Comparison of ENCODE assay signal across 11 cellular contexts in genomic region chr4:83113429-83113786, GRCh38. TPM values are rescaled to one million over a fixed set of nuclear protein-coding genes. Genes with fewer than 3 reads are reported as not detected.
DNase-seq lines count a peak whose midpoint lies in the region; ATAC-seq, FAIRE-seq and TF ChIP-seq lines count a peak whose summit lies in the region.
"Had no signal": no experiment of that assay in that cellular context is flagged by ENCODE, and none has a peak within 500 bp of the region (broad histone marks: within the 10 kb centered on the region; RNA-seq: fewer than 3 reads in every experiment).

No MANE protein-coding gene starts in this region.

- no peaks in the 10 kb centered on the region for H3K9me3 Mint-ChIP-seq in activated CD8-positive, alpha-beta T cell treated with anti-CD3 and anti-CD28 coated beads for 36 hours
- H3K9me3 Mint-ChIP-seq in naive B cell, result no peaks in the 10 kb centered on the region

- intact Hi-C loops in activated CD8-positive, alpha-beta T cell treated with anti-CD3 and anti-CD28 coated beads for 36 hours (cut with micrococcal nuclease), result loop anchor here (5.0 to 10.0 kb wide), 3 partner anchors 41 to 209 kb away; partner anchors contain the start of gene THAP9
- intact Hi-C loops in left ventricle myocardium superior (cut with micrococcal nuclease), result no loop called here

- CTCF ChIA-PET in activated CD8-positive, alpha-beta T cell treated with anti-CD3 and anti-CD28 coated beads for 36 hours (lab: Charles Lee), result interaction anchor here (0.7 to 4.7 kb wide), 14 partner anchors 10 to 171 kb away, joined by 3 to 31 read pairs (median 3); partner anchors contain the start of gene COQ2

- DNase-seq in DND-41 (no peak), naive B cell (no peak), frontal cortex (ENCODE audit: low spot score in 2 of 2) (no peak), left ventricle myocardium superior (no peak), amygdala (lab: John Stamatoyannopoulos, UW) (no peak)
- DNase-seq in Jurkat, Clone E6-1 (ENCODE audit: low read depth, low spot score), result peak; percentile 35
- peak; percentile 43 for DNase-seq in activated CD8-positive, alpha-beta T cell treated with anti-CD3 and anti-CD28 coated beads for 36 hours
- DNase-seq: foreskin melanocyte, HCEC 1CT, SHP77 had no signal

- H3K4me3 ChIP-seq in DND-41 (ENCODE audit: low read depth in 1 of 2, low read length in 2 of 2), result peak overlapping the region; percentile 24 to 56
- peak overlapping the region; percentile 48 for H3K4me3 ChIP-seq in Jurkat, Clone E6-1 (ENCODE audit: low read length)

- H3K36me3 ChIP-seq in DND-41 (ENCODE audit: insufficient read depth, low read length), result no peaks in the 10 kb centered on the region; the same call in 1 of the 2 replicates

- POLR2A ChIA-PET in activated CD8-positive, alpha-beta T cell treated with anti-CD3 and anti-CD28 coated beads for 36 hours (lab: Charles Lee), result interaction anchor here (0.7 to 2.8 kb wide), 16 partner anchors 8 to 171 kb away, joined by 3 to 27 read pairs (median 4); partner anchors contain the start of gene COQ2

- no peaks in the 10 kb centered on the region for H4K20me1 ChIP-seq in DND-41 (ENCODE audit: insufficient read depth, low read length)

- H3K4me1 Mint-ChIP-seq in activated CD8-positive, alpha-beta T cell treated with anti-CD3 and anti-CD28 coated beads for 36 hours (ENCODE audit: low read depth), result peaks cover 33% of the 10 kb centered on the region
- peaks cover 29 to 35% (median 32%) of the 10 kb centered on the region in 3 donors for H3K4me1 Mint-ChIP-seq in naive B cell

- peaks cover 32% of the 10 kb centered on the region for H3K79me2 ChIP-seq in DND-41 (ENCODE audit: insufficient read depth, low read length)

- H3K4me1 ChIP-seq in DND-41 (ENCODE audit: insufficient read depth, low read length), result peaks cover 68% of the 10 kb centered on the region

- H3K36me3 Mint-ChIP-seq in activated CD8-positive, alpha-beta T cell treated with anti-CD3 and anti-CD28 coated beads for 36 hours (ENCODE audit: low read depth), result peaks cover 27% of the 10 kb centered on the region
- H3K36me3 Mint-ChIP-seq in naive B cell, result peaks cover 6 to 8% of the 10 kb centered on the region in 2 donors

- H3K27ac Mint-ChIP-seq in activated CD8-positive, alpha-beta T cell treated with anti-CD3 and anti-CD28 coated beads for 36 hours, result peak overlapping the region; percentile 91
- peak overlapping the region; percentile 84 to 98 (median 94) for H3K27ac Mint-ChIP-seq in naive B cell

- no peak for ATAC-seq in DND-41 (ENCODE audit: insufficient read depth, low read depth)
- no peak for ATAC-seq in activated CD8-positive, alpha-beta T cell treated with anti-CD3 and anti-CD28 coated beads for 36 hours
- no peak for ATAC-seq in naive B cell (ENCODE audit: low read depth in 2 of 2)
- no peak for ATAC-seq in GM19324 (IDR thresholded peaks at IDR 0.05; ENCODE audit: low FRiP score, unreplicated experiment)
- no peak for ATAC-seq in left ventricle myocardium superior

- no peak for TF ChIP-seq CTCF in DND-41 (IDR thresholded peaks at IDR 0.05; ENCODE audit: borderline replicate concordance, extremely low read depth, low read length, poor library complexity, severe bottlenecking)
- no peak for TF ChIP-seq CTCF in activated CD8-positive, alpha-beta T cell treated with anti-CD3 and anti-CD28 coated beads for 36 hours (IDR thresholded peaks at IDR 0.05)

- no peaks in the 10 kb centered on the region for H3K9me3 ChIP-seq in DND-41 (ENCODE audit: insufficient read depth, low read length, severe bottlenecking)

- H3K4me3 Mint-ChIP-seq in activated CD8-positive, alpha-beta T cell treated with anti-CD3 and anti-CD28 coated beads for 36 hours, result peak overlapping the region; percentile 84
- peak overlapping the region; percentile 89 to 100 (median 98) for H3K4me3 Mint-ChIP-seq in naive B cell

- H3K27ac ChIP-seq in DND-41 (ENCODE audit: low read length), result peak overlapping the region; percentile 93

- no peak for FAIRE-seq in frontal cortex (lab: Jason Lieb, UNC)

- no peaks in the 10 kb centered on the region for H3K27me3 Mint-ChIP-seq in activated CD8-positive, alpha-beta T cell treated with anti-CD3 and anti-CD28 coated beads for 36 hours
- no peaks in the 10 kb centered on the region for H3K27me3 Mint-ChIP-seq in naive B cell

- H3K4me2 ChIP-seq in DND-41 (ENCODE audit: insufficient read depth, low read length), result peak overlapping the region; percentile 78

- no peaks in the 10 kb centered on the region for H3K27me3 ChIP-seq in DND-41 (ENCODE audit: insufficient read depth, low read length, poor library complexity)

- H3K9ac ChIP-seq in DND-41 (ENCODE audit: low read depth, low read length), result peak overlapping the region; percentile 61

- peak overlapping the region; percentile 83 for H2AFZ ChIP-seq in DND-41 (ENCODE audit: low read depth, low read length)

RNA-seq across cellular contexts. Expression of gene PLAC8, which starts 1.1 kb away (rescaled TPM):
- polyA plus RNA-seq in Jurkat, Clone E6-1 (2012; ENCODE audit: insufficient read depth, insufficient read length), result 31.1 TPM
- total RNA-seq in activated CD8-positive, alpha-beta T cell treated with anti-CD3 and anti-CD28 coated beads for 36 hours, result 100 to 1,000 TPM in 1 of 2 experiments, 10 to 100 TPM in 1; 88.7 to 101 TPM
- polyA plus RNA-seq in naive B cell (ENCODE audit: low read depth in 6 of 6), result 1,000 to 10,000 TPM in 3 of 6 donors, 100 to 1,000 TPM in 3; 826 to 1,431 (median 949) TPM
- total RNA-seq in frontal cortex (0.41 TPM), left ventricle myocardium superior (1.1 TPM)

Comparison
In these comparisons a context has a peak if more than half of its experiments do, and no peak if none do; other contexts are left out.
1. DNase-seq: peak in Jurkat, Clone E6-1 (single experiment) and activated CD8-positive, alpha-beta T cell treated with anti-CD3 and anti-CD28 coated beads for 36 hours (single experiment); none in DND-41 (single experiment), naive B cell (single experiment), frontal cortex (0 of 2), left ventricle myocardium superior (single experiment) and amygdala (0 of 56).
2. RNA of gene PLAC8, which starts 1.1 kb away (total RNA-seq): 88.7 to 101 TPM in activated CD8-positive, alpha-beta T cell treated with anti-CD3 and anti-CD28 coated beads for 36 hours; 1.1 TPM in left ventricle myocardium superior (single experiment) and 0.41 TPM in frontal cortex (single experiment); every median in the first group is over 10 times any median in the second.